In the genomic region with DNA sequence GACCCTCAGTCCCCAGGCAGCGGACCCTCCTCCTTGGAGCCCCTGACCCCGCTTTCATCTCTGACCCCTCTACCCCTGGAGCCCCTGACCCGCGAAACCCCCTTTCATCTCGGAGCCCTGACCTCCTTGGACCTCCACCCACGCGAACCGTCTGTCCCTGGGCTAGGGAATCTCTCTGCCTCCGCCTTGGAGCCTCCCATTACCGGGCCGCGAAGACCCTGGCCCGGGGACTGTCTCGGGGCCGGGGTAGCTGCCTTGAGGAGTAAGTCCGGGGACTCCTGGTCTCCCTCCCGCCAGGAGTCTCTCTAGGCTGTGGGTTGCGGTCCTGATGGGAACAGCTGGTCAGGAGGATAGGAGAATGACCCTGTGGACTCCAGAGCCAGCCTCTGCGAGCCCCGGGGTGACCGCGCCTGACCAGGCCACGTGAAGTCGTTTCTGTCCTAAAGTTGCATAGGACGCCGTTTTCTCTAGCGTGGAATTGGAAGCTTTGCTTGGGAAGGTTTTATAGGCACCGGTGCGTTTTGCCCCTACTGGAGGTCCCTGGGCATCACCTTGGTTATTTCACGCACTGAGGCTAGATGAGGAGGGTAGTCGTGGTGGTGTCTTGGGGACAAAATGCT, we compare ENCODE assay signal across 8 cellular contexts. TPM values are rescaled to one million over a fixed set of nuclear protein-coding genes. Genes with fewer than 3 reads are reported as not detected.
A peak's percentile ranks its signal among the peaks of the same experiment; 100 is the strongest.
DNase-seq lines count a peak whose midpoint lies in the region; ATAC-seq and TF ChIP-seq lines count a peak whose summit lies in the region.

No MANE protein-coding gene starts in this region.

- H3K36me3 Mint-ChIP-seq in neural progenitor cell: peaks cover 2% of the 10 kb centered on the region

- H3K36me3 ChIP-seq in OCI-LY7 (ENCODE audit: insufficient read depth, low read length): no peaks in the 10 kb centered on the region
- no peaks in the 10 kb centered on the region for H3K36me3 ChIP-seq in endocrine pancreas (ENCODE audit: control insufficient read depth, insufficient read depth, low read length)
- no peaks in the 10 kb centered on the region for H3K36me3 ChIP-seq in neural progenitor cell

- H3K4me1 ChIP-seq in OCI-LY7 (ENCODE audit: insufficient read depth, low read length, poor library complexity, severe bottlenecking) (peaks cover 39% of the 10 kb centered on the region), endocrine pancreas (ENCODE audit: control insufficient read depth, insufficient read depth, low read length) (no peaks in the 10 kb centered on the region), neural progenitor cell (peaks cover 26% of the 10 kb centered on the region)

- no peaks in the 10 kb centered on the region for H3K9me3 ChIP-seq in OCI-LY7 (ENCODE audit: low read length)
- no peaks in the 10 kb centered on the region for H3K9me3 ChIP-seq in endocrine pancreas (ENCODE audit: control insufficient read depth, low read length)
- H3K9me3 ChIP-seq in neural progenitor cell (ENCODE audit: low read depth): no peaks in the 10 kb centered on the region

- H3F3A ChIP-seq in neural progenitor cell (ENCODE audit: low read depth): peaks cover 15% of the 10 kb centered on the region

- intact Hi-C loops in OCI-LY7 (cut with micrococcal nuclease; ENCODE audit: unreplicated experiment): no loop called here

- peak overlapping the region; percentile 73 for H3K4me3 ChIP-seq in OCI-LY7 (ENCODE audit: low read depth, low read length, poor library complexity, severe bottlenecking)
- no peak overlapping the region for H3K4me3 ChIP-seq in endocrine pancreas (ENCODE audit: control insufficient read depth, insufficient read depth, low read length)
- peak overlapping the region; percentile 99 for H3K4me3 ChIP-seq in neural progenitor cell

- H3K79me2 ChIP-seq in OCI-LY7 (ENCODE audit: insufficient read depth, low read depth, low read length) (no peaks in the 10 kb centered on the region), neural progenitor cell (ENCODE audit: low read depth) (peaks cover 55% of the 10 kb centered on the region)

- CTCF ChIA-PET in OCI-LY7 (lab: Charles Lee; ENCODE audit: unreplicated experiment): interaction anchor here (0.8 kb wide), 1 partner anchor 137 kb away, joined by 3 read pairs; no protein-coding TSS in a partner anchor

- BruUV-seq in OCI-LY7 (replicated peaks; lab: Mats Ljungman, UMichigan): no TSS peak

- H3K27me3 ChIP-seq in endocrine pancreas (ENCODE audit: control insufficient read depth, insufficient read depth, low read length): no peaks in the 10 kb centered on the region
- peaks cover 13% of the 10 kb centered on the region for H3K27me3 ChIP-seq in neural progenitor cell

- H2AFZ ChIP-seq in OCI-LY7 (ENCODE audit: low read length) (no peak overlapping the region), neural progenitor cell (replicated peaks) (peak overlapping the region; percentile 23)

- ATAC-seq in HG03342 (IDR thresholded peaks at IDR 0.05; ENCODE audit: unreplicated experiment): no peak

- POLR2A ChIA-PET in OCI-LY7 (lab: Charles Lee): interaction anchor here (1.1 to 1.3 kb wide), 2 partner anchors 18 to 193 kb away, joined by 4 read pairs; no protein-coding TSS in a partner anchor

- TF ChIP-seq CTCF in OCI-LY7 (conservative IDR thresholded peaks at IDR 0.05; ENCODE audit: low read length) (peak; percentile 61), neural progenitor cell (IDR thresholded peaks at IDR 0.05) (peak; percentile 45)

- H3K4me3 Mint-ChIP-seq in neural progenitor cell: peak overlapping the region; percentile 96

- no peak overlapping the region for H3K27ac ChIP-seq in OCI-LY7 (ENCODE audit: low read depth, low read length, poor library complexity, severe bottlenecking)
- H3K27ac ChIP-seq in neural progenitor cell: no peak overlapping the region

- H3K9ac ChIP-seq in endocrine pancreas (ENCODE audit: control insufficient read depth, insufficient read depth, low read length) (peak overlapping the region; percentile 31), neural progenitor cell (no peak overlapping the region)

- peak overlapping the region; percentile 95 for H3K27ac Mint-ChIP-seq in neural progenitor cell

- no peaks in the 10 kb centered on the region for H3K9me2 ChIP-seq in OCI-LY7 (ENCODE audit: insufficient read depth, low read length)

- DNase-seq in NCI-H146 (lab: John Stamatoyannopoulos, UW) (peak; percentile 14), NCI-H146 treated with DMSO at 0.1 percent for 48 hours (lab: John Stamatoyannopoulos, UW; ENCODE audit: unreplicated experiment) (no peak), OCI-LY7 (ENCODE audit: low spot score) (no peak), neural progenitor cell (ENCODE audit: low spot score) (peak; percentile 57), DMS79 (lab: John Stamatoyannopoulos, UW) (no peak)
- DNase-seq in stimulated activated CD4-positive, alpha-beta T cell treated with anti-CD3 and anti-CD28 coated beads, Interleukin-4, amount 100 ng/mL, for 1 hour: no peak

- H3K27me3 Mint-ChIP-seq in neural progenitor cell (ENCODE audit: insufficient read depth, low read depth): peaks cover 11% of the 10 kb centered on the region

- H3K9me3 Mint-ChIP-seq in neural progenitor cell: no peaks in the 10 kb centered on the region

- peak overlapping the region; percentile 89 for H3K4me2 ChIP-seq in OCI-LY7 (ENCODE audit: low read length)
- H3K4me2 ChIP-seq in neural progenitor cell: peak overlapping the region; percentile 90

- peaks cover 35% of the 10 kb centered on the region for H3K4me1 Mint-ChIP-seq in neural progenitor cell

- no peaks in the 10 kb centered on the region for H4K20me1 ChIP-seq in OCI-LY7 (ENCODE audit: insufficient read depth, low read length)
- peaks cover 53% of the 10 kb centered on the region for H4K20me1 ChIP-seq in neural progenitor cell (ENCODE audit: low read depth)

RNA-seq across cellular contexts. Expression of gene TBC1D14, which starts 0.8 kb away (rescaled TPM):
- 35.6 and 38.4 TPM in 2 replicates for total RNA-seq in OCI-LY7 (2014; rRNA removed; shearing (Covaris generic))
- total RNA-seq in OCI-LY7 (2022): 44.1 and 50.4 TPM in 2 replicates
- total RNA-seq in neural progenitor cell (ENCODE audit: low replicate concordance): 47.9 and 58.8 TPM in 2 replicates

Comparison
In these comparisons a context has a peak if more than half of its experiments do, and no peak if none do; other contexts are left out.
1. DNase-seq: peak in NCI-H146 (single experiment) and neural progenitor cell (single experiment); none in NCI-H146 treated with DMSO at 0.1 percent for 48 hours (single experiment), OCI-LY7 (single experiment), DMS79 (single experiment) and stimulated activated CD4-positive, alpha-beta T cell treated with anti-CD3 and anti-CD28 coated beads, Interleukin-4, amount 100 ng/mL, for 1 hour (single experiment).